Comparison of ENCODE assay signal across 16 cellular contexts in the genomic region with DNA sequence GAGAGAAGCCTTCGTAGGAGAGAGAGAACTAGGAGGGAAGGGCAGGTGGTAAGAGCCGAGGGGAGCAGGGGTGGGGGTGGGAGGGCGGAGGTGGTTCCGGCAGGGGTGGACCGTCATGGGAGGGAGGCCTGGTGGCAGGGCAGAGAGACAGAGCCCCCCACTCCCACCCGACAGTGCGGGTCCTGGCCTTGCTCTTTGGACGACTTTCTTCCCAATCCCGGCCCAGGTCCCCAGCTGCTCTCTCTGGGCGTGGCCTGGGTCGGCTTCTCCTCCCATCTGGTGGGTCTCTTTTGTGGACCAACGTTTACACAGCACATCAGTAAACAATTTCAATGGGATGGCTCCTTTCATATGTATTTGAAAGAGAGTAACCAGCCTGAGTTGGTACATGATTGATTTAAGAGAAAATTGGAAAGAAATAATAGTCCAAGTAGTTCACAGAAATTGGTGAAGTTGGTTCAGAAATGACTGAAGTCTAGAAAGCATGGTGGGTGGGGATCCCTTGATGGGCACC. TPM values are rescaled to one million over a fixed set of nuclear protein-coding genes. Genes with fewer than 3 reads are reported as not detected.
DNase-seq lines count a peak whose midpoint lies in the region; ATAC-seq, FAIRE-seq and TF ChIP-seq lines count a peak whose summit lies in the region.
"Had no signal": no experiment of that assay in that cellular context is flagged by ENCODE, and none has a peak within 500 bp of the region (broad histone marks: within the 10 kb centered on the region; RNA-seq: fewer than 3 reads in every experiment).

No MANE protein-coding gene starts in this region.

- DNase-seq in COLO668 (lab: John Stamatoyannopoulos, UW; ENCODE audit: unreplicated experiment) (peak; percentile 92), HFFc6 (no peak), SJCRH30 (no peak), neural crest cell (ENCODE audit: low read depth, low spot score) (no peak), DMS79 treated with DMSO at 0.1 percent for 48 hours (lab: John Stamatoyannopoulos, UW) (no peak), pancreas (no peak), breast epithelium (ENCODE audit: low spot score in 2 of 2) (no peak)
- DNase-seq: activated B cell treated with CpG ODN at 0.5 μM for 24 hours; stimulated activated naive CD4-positive, alpha-beta T cell; T-cell had no signal

- peak overlapping the region; percentile 36 for H3K27ac ChIP-seq in SJCRH30
- no peak overlapping the region for H3K27ac ChIP-seq in pancreas
- H3K27ac ChIP-seq in breast epithelium, result peak overlapping the region in 1 of 2 donors; percentile 66
- H3K27ac ChIP-seq: parathyroid adenoma had no signal

- H3K36me3 ChIP-seq in SJCRH30 (peaks cover 79% of the 10 kb centered on the region), pancreas (peaks cover 0 to 16% (median 0%) of the 10 kb centered on the region in 3 donors), breast epithelium (no peaks in the 10 kb centered on the region)

- peaks cover 43% of the 10 kb centered on the region for H3K4me1 ChIP-seq in SJCRH30
- no peaks in the 10 kb centered on the region for H3K4me1 ChIP-seq in pancreas
- H3K4me1 ChIP-seq in breast epithelium, result peaks cover 0 to 8% of the 10 kb centered on the region in 2 donors
- H3K4me1 ChIP-seq: parathyroid adenoma had no signal

- intact Hi-C loops in pancreas (cut with DNase I) (no loop called here), breast epithelium (cut with DNase I; ENCODE audit: low total_unique reads) (no loop called here)

- H3K27ac Mint-ChIP-seq in HFFc6 (peak overlapping the region; percentile 69), neural crest cell (ENCODE audit: unreplicated experiment) (peak overlapping the region; percentile 59)
- H3K27ac Mint-ChIP-seq: activated B cell treated with CpG ODN at 0.5 μM for 24 hours, T-cell had no signal

- no peak for TF ChIP-seq POLR2A in breast epithelium (IDR thresholded peaks at IDR 0.05)

- 85 to 87% methylated on average over 12 of the region's 12 CpGs for WGBS in pancreas, 2 donors

- TF ChIP-seq CTCF in HFFc6 (IDR thresholded peaks at IDR 0.05) (no peak), neural crest cell (conservative IDR thresholded peaks at IDR 0.05) (no peak), pancreas (IDR thresholded peaks at IDR 0.05) (no peak), breast epithelium (IDR thresholded peaks at IDR 0.05) (no peak)

- no peaks in the 10 kb centered on the region for H3K9me3 Mint-ChIP-seq in HFFc6
- no peaks in the 10 kb centered on the region for H3K9me3 Mint-ChIP-seq in neural crest cell
- H3K9me3 Mint-ChIP-seq: activated B cell treated with CpG ODN at 0.5 μM for 24 hours, T-cell had no signal

- ATAC-seq in pancreas (no peak), HG02571 (IDR thresholded peaks at IDR 0.05; ENCODE audit: unreplicated experiment) (no peak)
- ATAC-seq: T-cell had no signal

- H3K4me3 ChIP-seq in SJCRH30 (no peak overlapping the region), pancreas (no peak overlapping the region), breast epithelium (no peak overlapping the region)
- H3K4me3 ChIP-seq: Peyer's patch had no signal

- peaks cover 24% of the 10 kb centered on the region for H3K36me3 Mint-ChIP-seq in HFFc6 (ENCODE audit: low read depth)
- no peaks in the 10 kb centered on the region for H3K36me3 Mint-ChIP-seq in neural crest cell (ENCODE audit: low read depth)
- H3K36me3 Mint-ChIP-seq: T-cell had no signal

- no peak overlapping the region; the same call in 1 of the 2 replicates for H3K4me3 Mint-ChIP-seq in HFFc6
- no peak overlapping the region for H3K4me3 Mint-ChIP-seq in neural crest cell
- H3K4me3 Mint-ChIP-seq: activated B cell treated with CpG ODN at 0.5 μM for 24 hours, T-cell had no signal

- no peaks in the 10 kb centered on the region for H3K27me3 ChIP-seq in SJCRH30
- H3K27me3 ChIP-seq in pancreas, result no peaks in the 10 kb centered on the region
- no peaks in the 10 kb centered on the region for H3K27me3 ChIP-seq in breast epithelium
- H3K27me3 ChIP-seq: Peyer's patch had no signal

- H3K27me3 Mint-ChIP-seq in HFFc6 (ENCODE audit: insufficient read depth) (peaks cover 12% of the 10 kb centered on the region), neural crest cell (ENCODE audit: low read depth) (no peaks in the 10 kb centered on the region)
- H3K27me3 Mint-ChIP-seq: activated B cell treated with CpG ODN at 0.5 μM for 24 hours had no signal

- H3K9me3 ChIP-seq in SJCRH30 (replicated peaks) (no peaks in the 10 kb centered on the region), pancreas (no peaks in the 10 kb centered on the region), breast epithelium (no peaks in the 10 kb centered on the region)
- H3K9me3 ChIP-seq: Peyer's patch had no signal

- no peak for FAIRE-seq in pancreas (lab: Jason Lieb, UNC)

- H3K4me1 Mint-ChIP-seq in HFFc6 (ENCODE audit: low read depth) (peaks cover 20% of the 10 kb centered on the region), neural crest cell (peaks cover 27% of the 10 kb centered on the region)
- H3K4me1 Mint-ChIP-seq: T-cell had no signal

RNA-seq across cellular contexts. Expression of a gene that starts 56.9 kb away (rescaled TPM):
- total RNA-seq in HFFc6 (2021; fragmentation: NEBNext Ultra II Directional; extraction: Animal tissue kit (Norgen Biotek cat#: 25700)), result under 1 TPM in 1 of 6 experiments, not detected in 5; 0.14 TPM
- total RNA-seq in SJCRH30 (2014; rRNA removed; shearing (Covaris generic)), result 0.04 TPM in 1 of 2 replicates, not detected in the other
- total RNA-seq in neural crest cell, result 0.40 and 0.55 TPM in 2 replicates
- under 1 TPM in 5 of 6 donors, not detected in 1; 0.05 to 0.22 (median 0.09) TPM for total RNA-seq in pancreas
- 1 to 10 TPM; 1.3 to 3.0 TPM for polyA plus RNA-seq in pancreas
- total RNA-seq in breast epithelium, result under 1 TPM in 1 of 3 donors, not detected in 2; 0.33 TPM
- total RNA-seq: dermis microvascular lymphatic vessel endothelial cell, mononuclear cell, NCI-H460 had no signal
